Comparison of ENCODE assay signal across 1 cellular context in genomic region chr2:20818820-20819219, GRCh38.
TF ChIP-seq lines count a peak whose summit lies in the region.

No MANE protein-coding gene starts in this region.

TF ChIP-seq in K562, 482 proteins besides CTCF, POLR2A, EP300 and RAD21 (continued from another document):
- TF ChIP-seq ZNF395 (CRISPR knock-in tag; IDR thresholded peaks at IDR 0.05) (no peak), THAP7 (CRISPR knock-in tag; IDR thresholded peaks at IDR 0.05) (no peak), KDM1A (IDR thresholded peaks at IDR 0.05) (peak; percentile 49 to 74; a peak in 3 of 4 replicates)
